In genomic region chr3:46714728-46715506, GRCh38 we compare ENCODE assay signal across 18 cellular contexts. TPM values are rescaled to one million over a fixed set of nuclear protein-coding genes. Genes with fewer than 3 reads are reported as not detected.
DNase-seq lines count a peak whose midpoint lies in the region; ATAC-seq and TF ChIP-seq lines count a peak whose summit lies in the region.
"Had no signal": no experiment of that assay in that cellular context is flagged by ENCODE, and none has a peak within 500 bp of the region (broad histone marks: within the 10 kb centered on the region; RNA-seq: fewer than 3 reads in every experiment).

No MANE protein-coding gene starts in this region.

- no peak overlapping the region for H4K5ac ChIP-seq in H9 (ENCODE audit: insufficient read length, low read depth, low read length)

- H3K27ac Mint-ChIP-seq in H9, result no peak overlapping the region; a peak in 1 of 7 replicates
- H3K27ac Mint-ChIP-seq: GM23338 had no signal

- H2AK5ac ChIP-seq in H9 (ENCODE audit: insufficient read length, low read length), result no peak overlapping the region

- H2BK12ac ChIP-seq in H9 (ENCODE audit: insufficient read length, low read depth, low read length), result no peak overlapping the region

- H3K27ac ChIP-seq in BLaER1 treated with 17β-estradiol and CSF1 and Interleukin-3, amounts not matched to agents 10 nM and 100 nM, result no peak overlapping the region
- H3K27ac ChIP-seq in H9 (ENCODE audit: insufficient read length, low read depth, low read length), result no peak overlapping the region
- no peak overlapping the region for H3K27ac ChIP-seq in sigmoid colon

- H3K79me2 ChIP-seq in H9 (ENCODE audit: insufficient read depth, low read length), result no peaks in the 10 kb centered on the region

- no peaks in the 10 kb centered on the region for H4K20me1 ChIP-seq in BLaER1 treated with 17β-estradiol and CSF1 and Interleukin-3, amounts not matched to agents 10 nM and 100 nM
- H4K20me1 ChIP-seq in H9 (ENCODE audit: control insufficient read depth, insufficient read depth, insufficient read length), result no peaks in the 10 kb centered on the region

- no peak for TF ChIP-seq EP300 in sigmoid colon (IDR thresholded peaks at IDR 0.05)

- H3K27me3 ChIP-seq in BLaER1 treated with 17β-estradiol and CSF1 and Interleukin-3, amounts not matched to agents 10 nM and 100 nM, result no peaks in the 10 kb centered on the region
- H3K27me3 ChIP-seq in H9 (ENCODE audit: insufficient read depth, low read length), result no peaks in the 10 kb centered on the region
- H3K27me3 ChIP-seq in sigmoid colon, result peaks cover 4 to 24% (median 16%) of the 10 kb centered on the region in 3 donors

- H3K79me1 ChIP-seq in H9 (ENCODE audit: insufficient read depth, low read depth, low read length, poor library complexity, severe bottlenecking), result no peaks in the 10 kb centered on the region

- no peak for ATAC-seq in GM21526 (IDR thresholded peaks at IDR 0.05; ENCODE audit: low FRiP score, unreplicated experiment)
- no peak for ATAC-seq in SK-N-SH treated with all-trans-retinoic acid at 6 μM for 48 hours
- ATAC-seq: GM23338 had no signal

- no peak overlapping the region; a peak in 1 of 5 replicates for H3K4me3 Mint-ChIP-seq in H9
- H3K4me3 Mint-ChIP-seq: CD4-positive, CD25-positive, alpha-beta regulatory T cell; GM23338 had no signal

- peaks cover 22 to 36% (median 31%) of the 10 kb centered on the region in 10 experiments; a peak in 19 of 20 replicates for H3K4me1 ChIP-seq in BLaER1 treated with 17β-estradiol and CSF1 and Interleukin-3, amounts not matched to agents 10 nM and 100 nM
- no peaks in the 10 kb centered on the region for H3K4me1 ChIP-seq in H9 (ENCODE audit: insufficient read depth, low read length)
- H3K4me1 ChIP-seq in sigmoid colon, result no peaks in the 10 kb centered on the region

- H3T11ph ChIP-seq in H9 (ENCODE audit: low read length), result no peak overlapping the region

- peaks cover 5% of the 10 kb centered on the region in 2 experiments for H3K4me1 Mint-ChIP-seq in H9

- H3K4me2 ChIP-seq in BLaER1 treated with 17β-estradiol and CSF1 and Interleukin-3, amounts not matched to agents 10 nM and 100 nM, result peak overlapping the region in 6 of 11 experiments; percentile 18 to 64 (median 58); a peak in 4 of 22 replicates
- H3K4me2 ChIP-seq in H9 (ENCODE audit: insufficient read depth, insufficient read length, low read length), result no peak overlapping the region
- H3K4me2 ChIP-seq: GM23338 had no signal

- H2BK20ac ChIP-seq in H9 (ENCODE audit: low read depth, low read length, poor library complexity, severe bottlenecking), result no peak overlapping the region

- no peaks in the 10 kb centered on the region for H3K36me3 ChIP-seq in BLaER1 treated with 17β-estradiol and CSF1 and Interleukin-3, amounts not matched to agents 10 nM and 100 nM
- no peaks in the 10 kb centered on the region for H3K36me3 ChIP-seq in sigmoid colon

- no peak for TF ChIP-seq POLR2A in sigmoid colon (IDR thresholded peaks at IDR 0.05)

- H4K91ac ChIP-seq in H9 (ENCODE audit: insufficient read length, low read depth, low read length), result no peak overlapping the region

- H2BK5ac ChIP-seq in H9 (ENCODE audit: insufficient read length, low read length), result no peak overlapping the region

- H2AFZ ChIP-seq in H9 (ENCODE audit: low read length), result no peak overlapping the region
- H2AFZ ChIP-seq: GM23338 had no signal

- no peaks in the 10 kb centered on the region for H3K23me2 ChIP-seq in H9 (ENCODE audit: insufficient read length, low read depth, low read length, poor library complexity, severe bottlenecking)

- H3K9me3 ChIP-seq in BLaER1 treated with 17β-estradiol and CSF1 and Interleukin-3, amounts not matched to agents 10 nM and 100 nM (replicated peaks in 1 of 11), result no peaks in the 10 kb centered on the region
- H3K9me3 ChIP-seq in H9 (ENCODE audit: control insufficient read depth, low read depth, low read length) (no peaks in the 10 kb centered on the region), sigmoid colon (no peaks in the 10 kb centered on the region)
- H3K9me3 ChIP-seq: Caco-2 had no signal

- intact Hi-C loops in sigmoid colon (cut with DNase I), result no loop called here

- no peak overlapping the region for H3K4me3 ChIP-seq in BLaER1 treated with 17β-estradiol and CSF1 and Interleukin-3, amounts not matched to agents 10 nM and 100 nM
- no peak overlapping the region for H3K4me3 ChIP-seq in sigmoid colon
- H3K4me3 ChIP-seq: GM23338 had no signal

- no peak for TF ChIP-seq CTCF in H9 (conservative IDR thresholded peaks at IDR 0.05)
- TF ChIP-seq CTCF in sigmoid colon (IDR thresholded peaks at IDR 0.05), result no peak

- no peak overlapping the region for H3K56ac ChIP-seq in H9 (ENCODE audit: insufficient read length, low read depth, low read length)

- H3K9me3 Mint-ChIP-seq in H9, result no peaks in the 10 kb centered on the region
- H3K9me3 Mint-ChIP-seq: CD4-positive, CD25-positive, alpha-beta regulatory T cell; GM23338 had no signal

- no peaks in the 10 kb centered on the region for H3K36me3 Mint-ChIP-seq in H9 (ENCODE audit: insufficient read depth in 1 of 3, low read depth in 3 of 3)
- H3K36me3 Mint-ChIP-seq: CD4-positive, CD25-positive, alpha-beta regulatory T cell had no signal

- H2BK120ac ChIP-seq in H9 (ENCODE audit: low read depth, low read length, poor library complexity, severe bottlenecking), result no peak overlapping the region

- no peaks in the 10 kb centered on the region; the same call in none of the 2 replicates for H3K27me3 Mint-ChIP-seq in H9 (ENCODE audit: low read depth)

- WGBS in H9 (ENCODE audit: extremely low coverage, insufficient read length, low lambda C conversion rate), result no CpG with 5 or more reads among the region's 10 CpGs
- WGBS in sigmoid colon, 2 donors, result 88 to 92% methylated on average over 10 of the region's 10 CpGs

- no peak overlapping the region for H4K8ac ChIP-seq in H9 (replicated peaks; ENCODE audit: insufficient read length, low read depth, low read length)

- H3K4ac ChIP-seq in H9 (ENCODE audit: low read depth, low read length), result no peak overlapping the region

- H2BK15ac ChIP-seq in H9 (ENCODE audit: low read depth, low read length), result no peak overlapping the region

- DNase-seq in H9, result peak; percentile 17
- DNase-seq in islet precursor cell, result peak; percentile 38
- DNase-seq in sigmoid colon, result peak; percentile 18
- no peak for DNase-seq in OCI-M2 (lab: John Stamatoyannopoulos, UW; ENCODE audit: unreplicated experiment)
- DNase-seq in NCI-H2107 treated with DMSO at 0.1 percent for 48 hours (lab: John Stamatoyannopoulos, UW; ENCODE audit: unreplicated experiment), result no peak
- DNase-seq: ACHN; CD4-positive, CD25-positive, alpha-beta regulatory T cell; DMS153; KBM-7; NCI-H1436; NCI-H2029 treated with DMSO at 0.1 percent for 48 hours; NCI-H82 had no signal

- no peak overlapping the region for H3K14ac ChIP-seq in H9 (ENCODE audit: insufficient read depth, low read length)

- no peak overlapping the region for H3K18ac ChIP-seq in H9 (ENCODE audit: insufficient read length, low read depth, low read length)

- no peak overlapping the region for H3K23ac ChIP-seq in H9 (ENCODE audit: insufficient read length, low read depth, low read length)

- H3K9ac ChIP-seq in BLaER1 treated with 17β-estradiol and CSF1 and Interleukin-3, amounts not matched to agents 10 nM and 100 nM, result no peak overlapping the region
- H3K9ac ChIP-seq in H9 (ENCODE audit: extremely low read depth, insufficient read length, low read length), result no peak overlapping the region

TF ChIP-seq in SK-N-SH treated with all-trans-retinoic acid at 6 μM for 48 hours, 23 proteins besides CTCF, POLR2A, EP300 and RAD21:
- TF ChIP-seq ZNF565 (CRISPR knock-in tag; conservative IDR thresholded peaks at IDR 0.05; ENCODE audit: low read depth), result no peak
- no peak for TF ChIP-seq ESRRG (CRISPR knock-in tag; IDR thresholded peaks at IDR 0.05)
- no peak for TF ChIP-seq TCF4 (CRISPR knock-in tag; IDR thresholded peaks at IDR 0.05; ENCODE audit: borderline replicate concordance)
- TF ChIP-seq ISL1 (CRISPR knock-in tag; IDR thresholded peaks at IDR 0.05), result no peak
- TF ChIP-seq PATZ1 (CRISPR knock-in tag; IDR thresholded peaks at IDR 0.05; ENCODE audit: borderline replicate concordance), result no peak
- no peak for TF ChIP-seq CSRNP3 (CRISPR knock-in tag; IDR thresholded peaks at IDR 0.05)
- TF ChIP-seq ZC3H10 (CRISPR knock-in tag; IDR thresholded peaks at IDR 0.05), result no peak
- TF ChIP-seq BACH2 (CRISPR knock-in tag; IDR thresholded peaks at IDR 0.05; ENCODE audit: borderline replicate concordance), result no peak

RNA-seq across cellular contexts. Expression of gene PRSS50, which starts 2.8 kb away (rescaled TPM):
- total RNA-seq in H9 (2021), result 0.24 and 0.59 TPM in 2 replicates
- 1 to 10 TPM in 1 of 4 donors, under 1 TPM in 2, not detected in 1; 0.16 to 1.1 (median 0.81) TPM for total RNA-seq in sigmoid colon
- under 1 TPM in 1 of 3 donors, not detected in 2; 0.03 TPM for polyA plus RNA-seq in sigmoid colon
- total RNA-seq: Caco-2; CD4-positive, CD25-positive, alpha-beta regulatory T cell; NCI-H460 had no signal
- polyA plus RNA-seq: CD4-positive, CD25-positive, alpha-beta regulatory T cell had no signal

RNA-seq across cellular contexts. Expression of gene TMIE, which starts 13.7 kb away (rescaled TPM):
- total RNA-seq in H9 (2021), result 0.63 and 0.66 TPM in 2 replicates
- total RNA-seq in sigmoid colon, result 1 to 10 TPM in 2 of 4 donors, under 1 TPM in 1, not detected in 1; 0.81 to 1.8 (median 1.8) TPM
- polyA plus RNA-seq in sigmoid colon, result under 1 TPM in 1 of 3 donors, not detected in 2; 0.63 TPM
- total RNA-seq: Caco-2 had no signal

RNA-seq across cellular contexts. Expression of gene ALS2CL, which starts 21.4 kb away (rescaled TPM):
- total RNA-seq in H9 (2021), result 4.9 and 5.0 TPM in 2 replicates
- total RNA-seq in sigmoid colon, result 10 to 100 TPM in 1 of 4 donors, 1 to 10 TPM in 3; 3.9 to 10.5 (median 4.3) TPM
- polyA plus RNA-seq in sigmoid colon, result 10 to 100 TPM in 1 of 3 donors, 1 to 10 TPM in 2; 5.4 to 35.0 (median 6.0) TPM

Comparison
In these comparisons a context has a peak if more than half of its experiments do, and no peak if none do; other contexts are left out.
1. DNase-seq: peak in H9 (single experiment), islet precursor cell (single experiment) and sigmoid colon (single experiment); none in OCI-M2 (single experiment) and NCI-H2107 treated with DMSO at 0.1 percent for 48 hours (single experiment).